In the genomic region with DNA sequence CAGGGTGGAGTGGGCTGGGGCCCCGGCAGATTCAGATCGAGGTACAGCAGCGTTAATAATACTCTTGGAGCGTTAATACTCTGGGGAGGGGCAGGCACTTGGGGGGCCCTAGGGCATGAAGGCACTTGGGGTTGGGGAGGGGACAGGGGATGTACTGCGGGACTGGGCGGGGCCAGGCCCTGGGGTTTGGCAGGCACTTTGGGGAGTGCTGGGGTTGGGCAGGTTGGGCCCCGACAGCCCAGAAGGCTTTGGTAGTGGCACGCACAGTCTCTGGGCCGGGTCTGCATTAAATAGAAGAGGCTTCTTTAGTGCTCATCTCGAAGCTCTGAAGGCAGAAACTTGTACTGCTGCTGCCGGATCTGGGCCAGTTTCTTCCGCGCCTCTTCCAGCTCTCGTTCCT, we compare ENCODE assay signal across 12 cellular contexts. TPM values are rescaled to one million over a fixed set of nuclear protein-coding genes. Genes with fewer than 3 reads are reported as not detected.
A peak's percentile ranks its signal among the peaks of the same experiment; 100 is the strongest.
DNase-seq lines count a peak whose midpoint lies in the region; FAIRE-seq and TF ChIP-seq lines count a peak whose summit lies in the region.
"Had no signal": no experiment of that assay in that cellular context is flagged by ENCODE, and none has a peak within 500 bp of the region (broad histone marks: within the 10 kb centered on the region; RNA-seq: fewer than 3 reads in every experiment).

No MANE protein-coding gene starts in this region.

- no peak for TF ChIP-seq CTCF in A673 (conservative IDR thresholded peaks at IDR 0.05; ENCODE audit: low read depth, low read length)
- no peak for TF ChIP-seq CTCF in kidney (IDR thresholded peaks at IDR 0.05; ENCODE audit: borderline replicate concordance, extremely low read depth, insufficient read depth)

- H3K27me3 ChIP-seq in A673 (replicated peaks; ENCODE audit: insufficient read depth, low read depth, low read length, poor library complexity), result no peaks in the 10 kb centered on the region
- H3K27me3 ChIP-seq: SJCRH30 had no signal

- peaks cover 57% of the 10 kb centered on the region for H3K36me3 ChIP-seq in A673 (ENCODE audit: insufficient read depth, low read length, poor library complexity, severe bottlenecking)
- peaks cover 45 to 51% of the 10 kb centered on the region in 2 donors for H3K36me3 ChIP-seq in kidney (ENCODE audit: control insufficient read depth in 1 of 2, insufficient read depth in 2 of 2, low read length in 2 of 2)

- BruUV-seq in A673 (replicated peaks; lab: Mats Ljungman, UMichigan), result TSS peak; percentile 90

- H3K9me3 ChIP-seq in A673 (ENCODE audit: low read depth, low read length, poor library complexity, severe bottlenecking) (no peaks in the 10 kb centered on the region), kidney (ENCODE audit: control insufficient read depth in 1 of 2, low read length in 2 of 2) (no peaks in the 10 kb centered on the region)
- H3K9me3 ChIP-seq: SJCRH30 had no signal

- DNase-seq in A673 (ENCODE audit: low spot score), result no peak
- peak; percentile 58 for DNase-seq in kidney
- no peak for DNase-seq in anterior cingulate cortex (lab: John Stamatoyannopoulos, UW)
- DNase-seq in H54 (ENCODE audit: insufficient read length, low spot score), result no peak
- DNase-seq: activated CD4-positive, alpha-beta T cell treated with anti-CD3 and anti-CD28 coated beads, Interleukin-2, amount 10 ng/mL, durations not matched to agents 24 days and 14 days; activated naive CD4-positive, alpha-beta T cell treated with anti-CD3 and anti-CD28 coated beads, Interleukin-2, amount 50 U/mL, for 16 hours; effector memory CD4-positive, alpha-beta T cell; NCI-H446 treated with DMSO at 0.1 percent for 48 hours; SJCRH30; stimulated activated CD4-positive, alpha-beta T cell treated with anti-CD3 and anti-CD28 coated beads, Interleukin-4, amount 100 ng/mL, for 1 hour had no signal

- intact Hi-C loops in A673 (cut with micrococcal nuclease; ENCODE audit: unreplicated experiment), result no loop called here
- intact Hi-C loops in kidney (cut with DNase I), result no loop called here

- CTCF ChIA-PET in A673 (lab: Charles Lee), result interaction anchor here (1.5 kb wide), 1 partner anchor 40 kb away, joined by 8 read pairs; a partner anchor contains a TSS

- no peak for FAIRE-seq in kidney (lab: Jason Lieb, UNC)
- no peak for FAIRE-seq in H54 (lab: Jason Lieb, UNC)
- FAIRE-seq: urothelium cell line had no signal

- no peaks in the 10 kb centered on the region for H3K4me1 ChIP-seq in A673 (ENCODE audit: insufficient read depth, low read length, poor library complexity, severe bottlenecking)
- peaks cover 0 to 2% of the 10 kb centered on the region in 2 donors for H3K4me1 ChIP-seq in kidney (ENCODE audit: control insufficient read depth in 1 of 2, insufficient read depth in 1 of 2, low read depth in 1 of 2, low read length in 2 of 2)
- H3K4me1 ChIP-seq: SJCRH30 had no signal

- H3K9ac ChIP-seq in kidney (ENCODE audit: low read length in 2 of 2), result no peak overlapping the region

- H3K27ac ChIP-seq in A673 (ENCODE audit: low read depth, low read length, poor library complexity, severe bottlenecking), result no peak overlapping the region
- no peak overlapping the region for H3K27ac ChIP-seq in kidney (ENCODE audit: low read depth in 2 of 2, low read length in 2 of 2)
- H3K27ac ChIP-seq: SJCRH30 had no signal

- H3K4me3 ChIP-seq in A673 (ENCODE audit: low read depth, low read length, poor library complexity, severe bottlenecking) (no peak overlapping the region), kidney (ENCODE audit: low read length in 2 of 2) (no peak overlapping the region)
- H3K4me3 ChIP-seq: SJCRH30 had no signal

- TF ChIP-seq POLR2A in H54 (IDR thresholded peaks at IDR 0.05; ENCODE audit: low read depth, low read length), result no peak

- POLR2A ChIA-PET in A673 (lab: Charles Lee; ENCODE audit: low non-redundant PET), result interaction anchor here (0.6 kb wide), 1 partner anchor 29 kb away, joined by 3 read pairs; no protein-coding TSS in a partner anchor

RNA-seq across cellular contexts. Expression of a gene that starts 7.8 kb away (rescaled TPM):
- total RNA-seq in A673 (2021), result 39.2 and 44.3 TPM in 2 replicates
- 218 TPM for total RNA-seq in kidney
- 287 TPM for polyA plus RNA-seq in kidney (ENCODE audit: insufficient read depth, low read depth, low replicate concordance)

RNA-seq across cellular contexts. Expression of a gene that starts 23.8 kb away (rescaled TPM):
- total RNA-seq in A673 (2021), result 0.32 and 1.4 TPM in 2 replicates
- total RNA-seq in kidney, result 0.85 TPM
- polyA plus RNA-seq in kidney (ENCODE audit: insufficient read depth, low read depth, low replicate concordance), result 0.67 TPM
- total RNA-seq: Daoy had no signal

RNA-seq across cellular contexts. Expression of a gene that starts 32.5 kb away (rescaled TPM):
- 25.0 and 27.7 TPM in 2 replicates for total RNA-seq in A673 (2021)
- total RNA-seq in kidney, result 0.72 TPM
- polyA plus RNA-seq in kidney (ENCODE audit: insufficient read depth, low read depth, low replicate concordance), result 0.17 TPM

RNA-seq across cellular contexts. Expression of a gene that starts 34.5 kb away (rescaled TPM):
- total RNA-seq in A673 (2021) (173 and 178 TPM in 2 replicates), kidney (376 TPM)
- polyA plus RNA-seq in kidney (ENCODE audit: insufficient read depth, low read depth, low replicate concordance), result 71.7 TPM

RNA-seq across cellular contexts. Expression of a gene that starts 35.0 kb away (rescaled TPM):
- total RNA-seq in A673 (2021) (27.6 and 29.1 TPM in 2 replicates), kidney (40.5 TPM)
- 52.0 TPM for polyA plus RNA-seq in kidney (ENCODE audit: insufficient read depth, low read depth, low replicate concordance)

Comparison
In these comparisons a context has a peak if more than half of its experiments do, and no peak if none do; other contexts are left out.
1. RNA of a gene that starts 32.5 kb away (total RNA-seq): 25.0 to 27.7 TPM in A673; 0.72 TPM in kidney (single experiment); every median in the first group is over 10 times any median in the second.